8 cellular contexts compared by ENCODE assay signal in the genomic region with DNA sequence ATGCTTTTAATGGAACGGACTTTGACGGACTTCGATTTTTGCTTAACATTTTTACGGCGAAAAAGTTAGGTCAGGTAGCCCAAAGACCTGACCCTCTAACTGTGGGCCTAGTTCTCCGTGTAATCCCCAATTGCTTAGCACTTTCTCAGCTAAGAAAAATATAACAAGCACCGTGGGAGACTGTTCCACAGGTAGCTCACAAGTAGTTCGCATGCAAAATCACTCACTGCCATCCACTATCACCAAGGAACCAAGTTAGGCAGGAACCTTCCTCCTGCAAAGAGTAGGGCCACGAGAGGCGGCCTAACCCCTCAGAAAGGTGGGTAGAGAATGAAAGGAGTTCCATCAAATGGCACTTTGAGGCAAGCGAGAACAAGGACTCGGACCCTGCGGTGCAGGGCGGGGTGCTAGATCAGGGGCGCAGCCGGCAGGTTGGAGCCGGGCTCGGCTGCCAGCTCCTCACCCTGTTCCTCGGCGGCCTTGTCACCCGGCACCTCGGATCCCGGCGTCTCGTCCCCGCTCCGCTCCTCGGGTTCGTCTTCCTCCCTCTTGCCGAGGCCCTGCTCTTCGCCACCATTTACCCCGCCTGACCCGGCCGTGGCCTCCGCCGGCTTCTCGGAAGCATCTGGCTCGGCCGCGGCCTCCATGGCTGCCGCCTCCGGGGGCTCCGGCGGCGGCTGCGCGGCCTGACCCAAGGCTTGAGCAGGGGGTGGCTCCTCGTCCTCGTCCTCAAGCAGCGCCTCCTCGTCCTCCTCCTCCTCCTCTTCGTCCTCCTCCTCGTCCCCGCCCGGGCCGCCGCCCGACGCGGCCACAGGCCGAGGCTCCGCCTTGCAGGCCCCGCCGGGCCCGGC. TPM values are rescaled to one million over a fixed set of nuclear protein-coding genes. Genes with fewer than 3 reads are reported as not detected.
DNase-seq lines count a peak whose midpoint lies in the region; TF ChIP-seq lines count a peak whose summit lies in the region.

No MANE protein-coding gene starts in this region.

- H3K27me3 ChIP-seq in colonic mucosa (no peaks in the 10 kb centered on the region), mesenchymal stem cell (ENCODE audit: control insufficient read depth in 1 of 2, insufficient read depth in 1 of 2, low read length in 2 of 2) (no peaks in the 10 kb centered on the region), transverse colon (no peaks in the 10 kb centered on the region)

- peak overlapping the region; percentile 92 for H2BK5ac ChIP-seq in mesenchymal stem cell (ENCODE audit: low read depth, low read length, poor library complexity, severe bottlenecking)

- peak overlapping the region; percentile 97 to 100 for H3K18ac ChIP-seq in mesenchymal stem cell (ENCODE audit: low read depth in 1 of 2, low read length in 2 of 2)

- H2BK120ac ChIP-seq in mesenchymal stem cell (ENCODE audit: low read depth, low read length) = peak overlapping the region; percentile 27

- H3K14ac ChIP-seq in mesenchymal stem cell (ENCODE audit: low read length in 2 of 2) = peak overlapping the region; percentile 89 to 94

- TF ChIP-seq POLR2A in transverse colon (IDR thresholded peaks at IDR 0.05) = no peak

- H3K4me2 ChIP-seq in mesenchymal stem cell (ENCODE audit: low read length, poor library complexity, severe bottlenecking) = peak overlapping the region; percentile 87

- DNase-seq in stimulated activated CD4-positive, alpha-beta T cell treated with anti-CD3 and anti-CD28 coated beads, Interleukin-15, amount 100 ng/mL, for 24 hours = peak; percentile 34
- no peak for DNase-seq in stimulated activated CD4-positive, alpha-beta T cell treated with anti-CD3 and anti-CD28 coated beads, Interleukin-12 subunit alpha, Interleukin-12 subunit beta, amount 100 ng/mL, for 4 hours
- peak; percentile 34 for DNase-seq in NAMALWA (ENCODE audit: low spot score)
- DNase-seq in colonic mucosa = no peak
- no peak for DNase-seq in mesenchymal stem cell
- DNase-seq in transverse colon = no peak
- no peak for DNase-seq in GF-D8 (lab: John Stamatoyannopoulos, UW)
- DNase-seq in COR-L47 (lab: John Stamatoyannopoulos, UW) = no peak

- peaks cover 13% of the 10 kb centered on the region for H3K4me1 ChIP-seq in colonic mucosa
- H3K4me1 ChIP-seq in mesenchymal stem cell (ENCODE audit: control insufficient read depth, insufficient read depth, low read depth, low read length) = peaks cover 9% of the 10 kb centered on the region
- H3K4me1 ChIP-seq in transverse colon = peaks cover 27 to 57% (median 37%) of the 10 kb centered on the region in 4 donors

- peak overlapping the region; percentile 94 for H4K91ac ChIP-seq in mesenchymal stem cell (ENCODE audit: low read length)

- H2AFZ ChIP-seq in mesenchymal stem cell (ENCODE audit: low read depth, low read length) = peak overlapping the region; percentile 71

- no peak for TF ChIP-seq EP300 in transverse colon (IDR thresholded peaks at IDR 0.05; ENCODE audit: low read depth)

- under 1% methylated on average over 65 of the region's 65 CpGs for WGBS in mesenchymal stem cell
- WGBS in transverse colon (ENCODE audit: low coverage in 1 of 2), 2 donors = 0 to 1% methylated on average over 8 to 64 of the region's 65 CpGs

- H4K8ac ChIP-seq in mesenchymal stem cell (ENCODE audit: low read length) = peak overlapping the region; percentile 86

- H3K36me3 ChIP-seq in colonic mucosa (peaks cover 20% of the 10 kb centered on the region), mesenchymal stem cell (ENCODE audit: control insufficient read depth in 1 of 2, insufficient read depth in 2 of 2, low read depth in 1 of 2, low read length in 2 of 2) (peaks cover 15 to 34% of the 10 kb centered on the region in 2 experiments), transverse colon (peaks cover 0 to 25% (median 12%) of the 10 kb centered on the region in 4 donors)

- H3K4me3 ChIP-seq in colonic mucosa (peak overlapping the region; percentile 74), mesenchymal stem cell (ENCODE audit: insufficient read depth in 1 of 2, low read depth in 1 of 2, low read length in 2 of 2) (peak overlapping the region; percentile 97 to 100), transverse colon (peak overlapping the region; percentile 73 to 96 (median 90))

- peak overlapping the region; percentile 98 for H3K27ac ChIP-seq in colonic mucosa
- peak overlapping the region; percentile 60 for H3K27ac ChIP-seq in mesenchymal stem cell (ENCODE audit: low read length, poor library complexity, severe bottlenecking)
- H3K27ac ChIP-seq in transverse colon = peak overlapping the region; percentile 97 to 99 (median 98)

- H2AK5ac ChIP-seq in mesenchymal stem cell (ENCODE audit: low read length, severe bottlenecking) = peak overlapping the region; percentile 22

- H2BK12ac ChIP-seq in mesenchymal stem cell (ENCODE audit: low read length in 2 of 2) = peak overlapping the region in 1 of 2 experiments; percentile 78

- TF ChIP-seq CTCF in colonic mucosa (IDR thresholded peaks at IDR 0.05) (no peak), transverse colon (IDR thresholded peaks at IDR 0.05) (no peak)

- peak overlapping the region; percentile 91 to 94 for H3K9ac ChIP-seq in colonic mucosa (ENCODE audit: low read depth in 2 of 2, low read length in 2 of 2)
- H3K9ac ChIP-seq in mesenchymal stem cell (ENCODE audit: low read length) = peak overlapping the region; percentile 98

- in situ Hi-C loops in transverse colon (cut with MboI; ENCODE audit: low pct_ligation_motif_present in 1 of 4, low pct_unique_long_range_greater_than_20kb in 1 of 4, low sequenced_read_pairs in 3 of 4) = no loop called here

- H3K4ac ChIP-seq in mesenchymal stem cell (ENCODE audit: low read depth in 1 of 2, low read length in 2 of 2) = peak overlapping the region; percentile 88 to 99

- peaks cover 5% of the 10 kb centered on the region for H3K79me1 ChIP-seq in mesenchymal stem cell (replicated peaks; ENCODE audit: low read length, poor library complexity, severe bottlenecking)

- no peaks in the 10 kb centered on the region for H3K9me3 ChIP-seq in colonic mucosa
- no peaks in the 10 kb centered on the region for H3K9me3 ChIP-seq in mesenchymal stem cell (ENCODE audit: control insufficient read depth, low read length)
- no peaks in the 10 kb centered on the region for H3K9me3 ChIP-seq in transverse colon

- intact Hi-C loops in colonic mucosa (cut with DNase I) = no loop called here
- intact Hi-C loops in transverse colon (cut with DNase I; ENCODE audit: low total_unique reads) = no loop called here

- peak overlapping the region; percentile 98 to 99 for H3K23ac ChIP-seq in mesenchymal stem cell (ENCODE audit: low read length in 2 of 2)

- H2BK15ac ChIP-seq in mesenchymal stem cell (ENCODE audit: low read depth, poor library complexity, severe bottlenecking) = peak overlapping the region; percentile 64

RNA-seq across cellular contexts. Expression of a gene that starts 0.9 kb away (rescaled TPM):
- total RNA-seq in colonic mucosa (10 to 100 TPM; 50.5 to 59.3 TPM), transverse colon (100 to 1,000 TPM in 1 of 4 donors, 10 to 100 TPM in 3; 21.8 to 116 (median 59.6) TPM)
- 29.8 TPM for polyA plus RNA-seq in mesenchymal stem cell (2013, experiment 1 of 2)
- 28.0 TPM for polyA plus RNA-seq in mesenchymal stem cell (2013, experiment 2 of 2)

RNA-seq across cellular contexts. Expression of a gene that starts 1.9 kb away (rescaled TPM):
- total RNA-seq in colonic mucosa (10 to 100 TPM; 34.2 to 39.8 TPM), transverse colon (10 to 100 TPM in 3 of 4 donors, 1 to 10 TPM in 1; 6.7 to 27.0 (median 17.0) TPM)
- 65.8 TPM for polyA plus RNA-seq in mesenchymal stem cell (2013, experiment 1 of 2)
- polyA plus RNA-seq in mesenchymal stem cell (2013, experiment 2 of 2) = 64.2 TPM

RNA-seq across cellular contexts. Expression of a gene that starts 18.9 kb away (rescaled TPM):
- under 1 TPM in 1 of 2 donors, not detected in 1; 0.56 TPM for total RNA-seq in colonic mucosa
- polyA plus RNA-seq in mesenchymal stem cell (2013, experiment 1 of 2) = 0.10 TPM
- polyA plus RNA-seq in mesenchymal stem cell (2013, experiment 2 of 2) = 0.07 TPM
- total RNA-seq in transverse colon = under 1 TPM in 1 of 4 donors, not detected in 3; 0.64 TPM

RNA-seq across cellular contexts. Expression of a gene that starts 19.2 kb away (rescaled TPM):
- total RNA-seq in colonic mucosa (10 to 100 TPM; 36.5 to 65.5 TPM), transverse colon (100 to 1,000 TPM in 1 of 4 donors, 10 to 100 TPM in 3; 61.7 to 155 (median 75.7) TPM)
- 41.4 TPM for polyA plus RNA-seq in mesenchymal stem cell (2013, experiment 1 of 2)
- polyA plus RNA-seq in mesenchymal stem cell (2013, experiment 2 of 2) = 41.0 TPM

RNA-seq across cellular contexts. Expression of a gene that starts 27.6 kb away (rescaled TPM):
- 10 to 100 TPM; 10.8 to 18.7 TPM for total RNA-seq in colonic mucosa
- 5.1 TPM for polyA plus RNA-seq in mesenchymal stem cell (2013, experiment 1 of 2)
- polyA plus RNA-seq in mesenchymal stem cell (2013, experiment 2 of 2) = 5.0 TPM
- 10 to 100 TPM in 3 of 4 donors, 1 to 10 TPM in 1; 8.4 to 20.9 (median 14.0) TPM for total RNA-seq in transverse colon

Comparison
In these comparisons a context has a peak if more than half of its experiments do, and no peak if none do; other contexts are left out.
1. DNase-seq: peak in stimulated activated CD4-positive, alpha-beta T cell treated with anti-CD3 and anti-CD28 coated beads, Interleukin-15, amount 100 ng/mL, for 24 hours (single experiment) and NAMALWA (single experiment); none in stimulated activated CD4-positive, alpha-beta T cell treated with anti-CD3 and anti-CD28 coated beads, Interleukin-12 subunit alpha, Interleukin-12 subunit beta, amount 100 ng/mL, for 4 hours (single experiment), colonic mucosa (single experiment), mesenchymal stem cell (single experiment), transverse colon (single experiment), GF-D8 (single experiment) and COR-L47 (single experiment).
2. Peak in every context shown above with its lines, with median percentiles within 50 percentile points of each other: H3K27ac ChIP-seq and H3K4me3 ChIP-seq.